In the genomic region with DNA sequence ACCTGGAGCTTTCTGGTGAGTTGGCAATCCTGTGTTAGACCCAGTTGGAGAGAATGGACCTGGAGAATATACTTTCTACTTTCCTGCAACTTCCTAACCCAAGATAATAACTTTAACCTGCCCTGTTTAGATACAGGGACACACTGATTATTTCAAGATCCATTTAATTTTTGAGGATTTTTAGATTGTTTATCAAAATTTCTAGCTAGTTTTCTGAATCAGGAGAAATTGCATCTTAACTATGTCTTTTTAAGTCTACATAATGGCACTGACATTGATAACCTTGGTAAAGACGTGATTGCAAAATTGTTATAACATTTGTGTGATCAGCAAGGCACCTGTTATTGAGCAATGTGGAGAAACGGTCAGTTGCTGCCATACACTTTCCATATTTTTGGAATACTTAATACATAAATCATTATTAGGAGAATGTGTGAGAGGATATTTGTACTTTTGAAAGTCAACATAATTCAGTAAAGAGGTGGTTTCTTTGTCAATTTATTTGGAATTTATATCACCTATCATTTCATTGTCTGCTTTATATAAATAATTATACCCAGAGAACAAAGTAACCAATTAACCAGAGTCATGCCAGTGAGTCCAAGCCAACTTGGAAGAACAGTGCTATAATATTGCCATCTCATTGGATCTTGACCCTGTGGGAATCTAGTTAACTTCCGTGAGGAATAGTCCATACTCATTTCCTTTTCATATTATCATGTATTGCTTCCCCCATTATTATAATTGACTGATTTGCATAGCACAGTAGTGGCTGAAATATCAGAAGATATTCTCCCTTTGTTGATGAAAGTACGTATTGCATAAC, we compare ENCODE assay signal across 15 cellular contexts. TPM values are rescaled to one million over a fixed set of nuclear protein-coding genes. Genes with fewer than 3 reads are reported as not detected.
DNase-seq lines count a peak whose midpoint lies in the region; ATAC-seq, FAIRE-seq and TF ChIP-seq lines count a peak whose summit lies in the region.
"Had no signal": no experiment of that assay in that cellular context is flagged by ENCODE, and none has a peak within 500 bp of the region (broad histone marks: within the 10 kb centered on the region; RNA-seq: fewer than 3 reads in every experiment).

No MANE protein-coding gene starts in this region.

- H3K27ac ChIP-seq in RWPE2 (ENCODE audit: poor library complexity, severe bottlenecking) = no peak overlapping the region
- H3K27ac ChIP-seq in small intestine (ENCODE audit: low read depth in 1 of 2, low read length in 1 of 2) = no peak overlapping the region

- H3K4me3 ChIP-seq in RWPE2 (ENCODE audit: severe bottlenecking) (no peak overlapping the region), small intestine (ENCODE audit: low read depth in 1 of 2, low read length in 2 of 2) (no peak overlapping the region)
- H3K4me3 ChIP-seq: dorsolateral prefrontal cortex, esophagus muscularis mucosa, smooth muscle cell, uterus had no signal

- H3K9me3 ChIP-seq in RWPE2 (ENCODE audit: severe bottlenecking) (no peaks in the 10 kb centered on the region), small intestine (ENCODE audit: control insufficient read depth, low read depth) (no peaks in the 10 kb centered on the region)
- H3K9me3 ChIP-seq: esophagus muscularis mucosa, uterus had no signal

- no peak overlapping the region for H3K4me3 Mint-ChIP-seq in activated T-cell treated with anti-CD3 and anti-CD28 coated beads, Interleukin-2, amount 50 U/mL, for 72 hours
- H3K4me3 Mint-ChIP-seq in activated T-cell treated with anti-CD3 and anti-CD28 coated beads, Interleukin-2, amount 50 U/mL, for 24 hours = no peak overlapping the region
- H3K4me3 Mint-ChIP-seq in WTC11 = no peak overlapping the region
- H3K4me3 Mint-ChIP-seq: activated naive CD8-positive, alpha-beta T cell treated with anti-CD3 and anti-CD28 coated beads, Interleukin-2, amount 10 ng/mL, durations not matched to agents 7 days and 5 days had no signal

- H3K4me1 Mint-ChIP-seq in activated T-cell treated with anti-CD3 and anti-CD28 coated beads, Interleukin-2, amount 50 U/mL, for 72 hours (ENCODE audit: low read depth) = peaks cover 11% of the 10 kb centered on the region
- H3K4me1 Mint-ChIP-seq in activated T-cell treated with anti-CD3 and anti-CD28 coated beads, Interleukin-2, amount 50 U/mL, for 24 hours (ENCODE audit: low read depth) = peaks cover 13% of the 10 kb centered on the region
- H3K4me1 Mint-ChIP-seq in WTC11 = peaks cover 21% of the 10 kb centered on the region

- H3K27me3 Mint-ChIP-seq in activated T-cell treated with anti-CD3 and anti-CD28 coated beads, Interleukin-2, amount 50 U/mL, for 72 hours (ENCODE audit: low read depth) = no peaks in the 10 kb centered on the region
- H3K27me3 Mint-ChIP-seq in activated T-cell treated with anti-CD3 and anti-CD28 coated beads, Interleukin-2, amount 50 U/mL, for 24 hours = no peaks in the 10 kb centered on the region
- H3K27me3 Mint-ChIP-seq in WTC11 (ENCODE audit: low read depth) = no peaks in the 10 kb centered on the region
- H3K27me3 Mint-ChIP-seq: activated naive CD8-positive, alpha-beta T cell treated with anti-CD3 and anti-CD28 coated beads, Interleukin-2, amount 10 ng/mL, durations not matched to agents 7 days and 5 days had no signal

- WGBS in small intestine, 3 donors = 56 to 79% (median 57%) methylated on average over 4 of the region's 4 CpGs

- H3K4me1 ChIP-seq in RWPE2 (ENCODE audit: insufficient read depth, poor library complexity, severe bottlenecking) (no peaks in the 10 kb centered on the region), small intestine (ENCODE audit: control insufficient read depth in 2 of 2, insufficient read depth in 1 of 2, low read depth in 1 of 2, low read length in 1 of 2) (no peaks in the 10 kb centered on the region)
- H3K4me1 ChIP-seq: uterus had no signal

- CTCF ChIA-PET in WTC11 (lab: Charles Lee) = interaction anchor here (0.5 to 2.6 kb wide), 36 partner anchors 10 to 593 kb away, joined by 3 to 73 read pairs (median 4); partner anchors contain the start of genes GLT8D2, HCFC2, HSP90B1 and NFYB

- H3K27ac Mint-ChIP-seq in activated T-cell treated with anti-CD3 and anti-CD28 coated beads, Interleukin-2, amount 50 U/mL, for 72 hours = peak overlapping the region; percentile 64
- no peak overlapping the region for H3K27ac Mint-ChIP-seq in activated T-cell treated with anti-CD3 and anti-CD28 coated beads, Interleukin-2, amount 50 U/mL, for 24 hours
- H3K27ac Mint-ChIP-seq in WTC11 = no peak overlapping the region
- H3K27ac Mint-ChIP-seq: activated naive CD8-positive, alpha-beta T cell treated with anti-CD3 and anti-CD28 coated beads, Interleukin-2, amount 10 ng/mL, durations not matched to agents 7 days and 5 days; activated T-helper 2 cell treated with anti-CD3 and anti-CD28 coated beads, Interferon-gamma antibody, Interleukin-2, Interleukin-4, amounts not matched to agents 10 μg/mL and 5 μg/mL and 100 μg/mL, durations not matched to agents 14 hours and 24 hours and 36 hours had no signal

- POLR2A ChIA-PET in WTC11 (lab: Charles Lee) = interaction anchor here (0.6 kb wide), 1 partner anchor 46 kb away, joined by 4 read pairs; the partner anchor contains the start of gene HCFC2

- H3K27me3 ChIP-seq in RWPE2 (ENCODE audit: insufficient read depth, poor library complexity, severe bottlenecking) = no peaks in the 10 kb centered on the region
- no peaks in the 10 kb centered on the region for H3K27me3 ChIP-seq in small intestine (ENCODE audit: control insufficient read depth in 2 of 2, insufficient read depth in 2 of 2, low read length in 2 of 2)
- H3K27me3 ChIP-seq: dorsolateral prefrontal cortex, esophagus muscularis mucosa, uterus had no signal

- TF ChIP-seq CTCF in RWPE2 (IDR thresholded peaks at IDR 0.05; ENCODE audit: poor library complexity, severe bottlenecking) (peak; percentile 77), WTC11 (IDR thresholded peaks at IDR 0.05) (no peak)

- ATAC-seq in activated T-cell treated with anti-CD3 and anti-CD28 coated beads, Interleukin-2, amount 50 U/mL, for 72 hours (replicated peaks in 1 of 2) = peak; percentile 5 to 11
- ATAC-seq in RWPE2 (ENCODE audit: low read depth) (no peak), left colon (peak; percentile 66), WTC11 (no peak), GM19328 (IDR thresholded peaks at IDR 0.05; ENCODE audit: unreplicated experiment) (no peak)

- FAIRE-seq in small intestine (lab: Jason Lieb, UNC) = no peak
- FAIRE-seq: bronchial epithelial cell had no signal

- intact Hi-C loops in left colon (cut with DNase I, micrococcal nuclease) = loop anchor here in 1 of 2 donors (10.0 kb wide), 2 partner anchors 155 to 225 kb away; a partner anchor contains a TSS

- no peaks in the 10 kb centered on the region for H3K36me3 Mint-ChIP-seq in activated T-cell treated with anti-CD3 and anti-CD28 coated beads, Interleukin-2, amount 50 U/mL, for 72 hours (ENCODE audit: insufficient read depth in 2 of 2)
- peaks cover 22% of the 10 kb centered on the region for H3K36me3 Mint-ChIP-seq in activated T-cell treated with anti-CD3 and anti-CD28 coated beads, Interleukin-2, amount 50 U/mL, for 24 hours (ENCODE audit: low read depth)
- H3K36me3 Mint-ChIP-seq in WTC11 = no peaks in the 10 kb centered on the region
- H3K36me3 Mint-ChIP-seq: activated naive CD8-positive, alpha-beta T cell treated with anti-CD3 and anti-CD28 coated beads, Interleukin-2, amount 10 ng/mL, durations not matched to agents 7 days and 5 days had no signal

- H3K36me3 ChIP-seq in RWPE2 (ENCODE audit: low read depth) (peaks cover 12% of the 10 kb centered on the region; the same call in 1 of the 2 replicates), small intestine (ENCODE audit: control insufficient read depth in 2 of 2, insufficient read depth in 2 of 2, low read length in 2 of 2) (no peaks in the 10 kb centered on the region)
- H3K36me3 ChIP-seq: uterus had no signal

- H3K9me3 Mint-ChIP-seq in activated T-cell treated with anti-CD3 and anti-CD28 coated beads, Interleukin-2, amount 50 U/mL, for 72 hours = no peaks in the 10 kb centered on the region
- H3K9me3 Mint-ChIP-seq in activated T-cell treated with anti-CD3 and anti-CD28 coated beads, Interleukin-2, amount 50 U/mL, for 24 hours = no peaks in the 10 kb centered on the region
- no peaks in the 10 kb centered on the region for H3K9me3 Mint-ChIP-seq in WTC11
- H3K9me3 Mint-ChIP-seq: activated naive CD8-positive, alpha-beta T cell treated with anti-CD3 and anti-CD28 coated beads, Interleukin-2, amount 10 ng/mL, durations not matched to agents 7 days and 5 days; activated T-helper 2 cell treated with anti-CD3 and anti-CD28 coated beads, Interferon-gamma antibody, Interleukin-2, Interleukin-4, amounts not matched to agents 10 μg/mL and 5 μg/mL and 100 μg/mL, durations not matched to agents 14 hours and 24 hours and 36 hours had no signal

- DNase-seq in activated T-cell treated with anti-CD3 and anti-CD28 coated beads, Interleukin-2, amount 50 U/mL, for 72 hours = no peak
- no peak for DNase-seq in activated T-cell treated with anti-CD3 and anti-CD28 coated beads, Interleukin-2, amount 50 U/mL, for 24 hours
- DNase-seq in RWPE2 (ENCODE audit: low spot score) = no peak
- DNase-seq in left colon = no peak
- peak; percentile 53 for DNase-seq in small intestine
- no peak for DNase-seq in WTC11 (ENCODE audit: low spot score)
- no peak for DNase-seq in middle frontal gyrus (ENCODE audit: extremely low spot score, low spot score)

TF ChIP-seq in WTC11, 78 proteins besides CTCF, POLR2A, EP300 and RAD21 (continues in another document):
- TF ChIP-seq GTF2I (CRISPR knock-in tag; conservative IDR thresholded peaks at IDR 0.05) = no peak

RNA-seq across cellular contexts. Expression of gene NFYB, which starts 28.4 kb away (rescaled TPM):
- total RNA-seq in activated T-cell treated with anti-CD3 and anti-CD28 coated beads, Interleukin-2, amount 50 U/mL, for 72 hours = 10 to 100 TPM; 30.2 to 30.8 TPM
- 10 to 100 TPM; 13.7 to 17.3 TPM for total RNA-seq in left colon
- 10 to 100 TPM; 14.1 to 18.0 (median 15.4) TPM for polyA plus RNA-seq in small intestine
- 33.0 to 36.0 TPM (median 34.6 TPM) in 3 replicates for total RNA-seq in WTC11 (2021)

RNA-seq across cellular contexts. Expression of gene HCFC2, which starts 45.3 kb away (rescaled TPM):
- total RNA-seq in activated T-cell treated with anti-CD3 and anti-CD28 coated beads, Interleukin-2, amount 50 U/mL, for 72 hours = 10 to 100 TPM; 11.0 TPM
- total RNA-seq in left colon (10 to 100 TPM; 10.7 to 14.0 TPM), WTC11 (2021) (1.6 to 2.1 TPM (median 1.6 TPM) in 3 replicates)
- 1 to 10 TPM; 5.0 to 6.7 (median 6.5) TPM for polyA plus RNA-seq in small intestine

RNA-seq across cellular contexts. Expression of gene GLT8D2, which starts 59.7 kb away (rescaled TPM):
- under 1 TPM; 0.23 to 0.36 TPM for total RNA-seq in activated T-cell treated with anti-CD3 and anti-CD28 coated beads, Interleukin-2, amount 50 U/mL, for 72 hours
- 1 to 10 TPM; 1.9 to 5.0 TPM for total RNA-seq in left colon
- 1 to 10 TPM in 1 of 3 donors, under 1 TPM in 1, not detected in 1; 0.54 to 5.2 TPM for polyA plus RNA-seq in small intestine
- 4.5 to 10.2 TPM (median 8.8 TPM) in 3 replicates for total RNA-seq in WTC11 (2021)
- total RNA-seq: activated naive CD8-positive, alpha-beta T cell treated with anti-CD3 and anti-CD28 coated beads, Interleukin-2, amount 10 ng/mL, durations not matched to agents 7 days and 5 days had no signal

Comparison
In these comparisons a context has a peak if more than half of its experiments do, and no peak if none do; other contexts are left out.
1. ATAC-seq: peak in activated T-cell treated with anti-CD3 and anti-CD28 coated beads, Interleukin-2, amount 50 U/mL, for 72 hours (2 of 2) and left colon (single experiment); none in RWPE2 (single experiment), WTC11 (single experiment) and GM19328 (single experiment).